1 cellular context compared by ENCODE assay signal in the genomic region with DNA sequence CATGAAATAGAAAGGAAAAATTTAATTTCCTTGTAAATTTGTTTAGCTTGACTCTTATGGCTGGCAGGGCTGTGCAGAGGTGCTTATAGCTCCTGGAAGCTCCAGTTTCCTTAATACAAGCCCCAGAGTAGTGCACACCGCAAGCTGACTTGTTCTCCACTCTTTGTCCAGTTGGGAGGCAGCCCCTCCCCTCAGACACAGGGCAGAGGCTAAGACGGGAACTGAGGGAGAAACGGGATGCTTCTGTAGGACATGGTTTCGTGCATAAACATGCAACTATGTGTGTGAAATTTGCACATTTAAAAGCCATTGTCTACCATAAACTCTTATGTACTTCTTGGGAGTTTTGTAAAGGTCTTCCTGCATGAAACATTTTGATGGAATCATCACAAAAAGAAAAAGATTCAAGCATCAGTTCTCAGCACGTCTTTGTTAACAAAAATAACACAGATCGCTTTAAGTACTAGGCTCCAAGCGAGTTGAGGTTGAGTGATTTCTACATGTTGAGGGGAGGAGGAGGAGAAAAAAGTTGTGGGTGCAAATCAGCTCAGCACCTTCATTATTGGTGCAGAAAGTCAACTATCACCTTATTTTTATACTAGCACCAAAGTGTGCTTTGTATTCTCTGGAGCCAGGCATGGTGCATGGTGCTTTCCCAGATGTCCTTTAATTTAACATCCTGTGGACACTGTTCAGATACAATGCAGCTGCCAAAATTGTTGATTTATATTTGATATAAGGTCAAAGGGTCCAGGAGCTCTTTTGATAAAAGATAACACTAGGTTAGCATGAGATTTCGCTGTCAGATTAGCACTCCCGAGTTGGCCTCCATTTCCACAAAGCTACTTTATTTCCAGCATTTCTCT.
TF ChIP-seq lines count a peak whose summit lies in the region.

No MANE protein-coding gene starts in this region.

TF ChIP-seq in SK-N-SH, 30 proteins besides CTCF, POLR2A, EP300 and RAD21 (continued from another document):
- TF ChIP-seq, protein P1, sequence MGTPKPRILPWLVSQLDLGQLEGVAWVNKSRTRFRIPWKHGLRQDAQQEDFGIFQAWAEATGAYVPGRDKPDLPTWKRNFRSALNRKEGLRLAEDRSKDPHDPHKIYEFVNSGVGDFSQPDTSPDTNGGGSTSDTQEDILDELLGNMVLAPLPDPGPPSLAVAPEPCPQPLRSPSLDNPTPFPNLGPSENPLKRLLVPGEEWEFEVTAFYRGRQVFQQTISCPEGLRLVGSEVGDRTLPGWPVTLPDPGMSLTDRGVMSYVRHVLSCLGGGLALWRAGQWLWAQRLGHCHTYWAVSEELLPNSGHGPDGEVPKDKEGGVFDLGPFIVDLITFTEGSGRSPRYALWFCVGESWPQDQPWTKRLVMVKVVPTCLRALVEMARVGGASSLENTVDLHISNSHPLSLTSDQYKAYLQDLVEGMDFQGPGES (IDR thresholded peaks at IDR 0.05; ENCODE audit: low read depth, low read length): no peak
- TF ChIP-seq, protein P2, sequence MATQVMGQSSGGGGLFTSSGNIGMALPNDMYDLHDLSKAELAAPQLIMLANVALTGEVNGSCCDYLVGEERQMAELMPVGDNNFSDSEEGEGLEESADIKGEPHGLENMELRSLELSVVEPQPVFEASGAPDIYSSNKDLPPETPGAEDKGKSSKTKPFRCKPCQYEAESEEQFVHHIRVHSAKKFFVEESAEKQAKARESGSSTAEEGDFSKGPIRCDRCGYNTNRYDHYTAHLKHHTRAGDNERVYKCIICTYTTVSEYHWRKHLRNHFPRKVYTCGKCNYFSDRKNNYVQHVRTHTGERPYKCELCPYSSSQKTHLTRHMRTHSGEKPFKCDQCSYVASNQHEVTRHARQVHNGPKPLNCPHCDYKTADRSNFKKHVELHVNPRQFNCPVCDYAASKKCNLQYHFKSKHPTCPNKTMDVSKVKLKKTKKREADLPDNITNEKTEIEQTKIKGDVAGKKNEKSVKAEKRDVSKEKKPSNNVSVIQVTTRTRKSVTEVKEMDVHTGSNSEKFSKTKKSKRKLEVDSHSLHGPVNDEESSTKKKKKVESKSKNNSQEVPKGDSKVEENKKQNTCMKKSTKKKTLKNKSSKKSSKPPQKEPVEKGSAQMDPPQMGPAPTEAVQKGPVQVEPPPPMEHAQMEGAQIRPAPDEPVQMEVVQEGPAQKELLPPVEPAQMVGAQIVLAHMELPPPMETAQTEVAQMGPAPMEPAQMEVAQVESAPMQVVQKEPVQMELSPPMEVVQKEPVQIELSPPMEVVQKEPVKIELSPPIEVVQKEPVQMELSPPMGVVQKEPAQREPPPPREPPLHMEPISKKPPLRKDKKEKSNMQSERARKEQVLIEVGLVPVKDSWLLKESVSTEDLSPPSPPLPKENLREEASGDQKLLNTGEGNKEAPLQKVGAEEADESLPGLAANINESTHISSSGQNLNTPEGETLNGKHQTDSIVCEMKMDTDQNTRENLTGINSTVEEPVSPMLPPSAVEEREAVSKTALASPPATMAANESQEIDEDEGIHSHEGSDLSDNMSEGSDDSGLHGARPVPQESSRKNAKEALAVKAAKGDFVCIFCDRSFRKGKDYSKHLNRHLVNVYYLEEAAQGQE (IDR thresholded peaks at IDR 0.05; ENCODE audit: low read depth, low read length): no peak
- TF ChIP-seq POLR2AphosphoS5 (IDR thresholded peaks at IDR 0.05; ENCODE audit: low read depth, low read length): no peak
- no peak for TF ChIP-seq TCF12 (IDR thresholded peaks at IDR 0.05)
- no peak for TF ChIP-seq FOSL2 (IDR thresholded peaks at IDR 0.05; ENCODE audit: borderline replicate concordance, low read depth)
- TF ChIP-seq RXRA (IDR thresholded peaks at IDR 0.05; ENCODE audit: borderline replicate concordance, low read depth): no peak
- TF ChIP-seq, protein P3, sequence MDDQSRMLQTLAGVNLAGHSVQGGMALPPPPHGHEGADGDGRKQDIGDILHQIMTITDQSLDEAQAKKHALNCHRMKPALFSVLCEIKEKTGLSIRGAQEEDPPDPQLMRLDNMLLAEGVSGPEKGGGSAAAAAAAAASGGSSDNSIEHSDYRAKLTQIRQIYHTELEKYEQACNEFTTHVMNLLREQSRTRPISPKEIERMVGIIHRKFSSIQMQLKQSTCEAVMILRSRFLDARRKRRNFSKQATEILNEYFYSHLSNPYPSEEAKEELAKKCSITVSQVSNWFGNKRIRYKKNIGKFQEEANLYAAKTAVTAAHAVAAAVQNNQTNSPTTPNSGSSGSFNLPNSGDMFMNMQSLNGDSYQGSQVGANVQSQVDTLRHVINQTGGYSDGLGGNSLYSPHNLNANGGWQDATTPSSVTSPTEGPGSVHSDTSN (IDR thresholded peaks at IDR 0.05): no peak
- TF ChIP-seq NFIC (IDR thresholded peaks at IDR 0.05; ENCODE audit: borderline replicate concordance): no peak
- no peak for TF ChIP-seq YY1 (IDR thresholded peaks at IDR 0.05; ENCODE audit: low read depth)
- TF ChIP-seq RFX5 (IDR thresholded peaks at IDR 0.05; ENCODE audit: low read length): peak; percentile 26; the same call in 1 of the 2 replicates
- no peak for TF ChIP-seq ELF1 (IDR thresholded peaks at IDR 0.05)
- TF ChIP-seq EZH2phosphoT487 (IDR thresholded peaks at IDR 0.05; ENCODE audit: borderline replicate concordance, low read depth): no peak
